1 cellular context compared by ENCODE assay signal in genomic region chr14:39113685-39114072, GRCh38.
TF ChIP-seq lines count a peak whose summit lies in the region.

No MANE protein-coding gene starts in this region.

TF ChIP-seq in GM23338, 12 proteins besides CTCF, POLR2A, EP300 and RAD21 (continued from another document):
- TF ChIP-seq ZNF462 (CRISPR knock-in tag; IDR thresholded peaks at IDR 0.05) (no peak), POLR2AphosphoS5 (IDR thresholded peaks at IDR 0.05; ENCODE audit: low read depth) (no peak), JUNB (IDR thresholded peaks at IDR 0.05; ENCODE audit: unreplicated experiment) (no peak)
